13 cellular contexts compared by ENCODE assay signal in the genomic region with DNA sequence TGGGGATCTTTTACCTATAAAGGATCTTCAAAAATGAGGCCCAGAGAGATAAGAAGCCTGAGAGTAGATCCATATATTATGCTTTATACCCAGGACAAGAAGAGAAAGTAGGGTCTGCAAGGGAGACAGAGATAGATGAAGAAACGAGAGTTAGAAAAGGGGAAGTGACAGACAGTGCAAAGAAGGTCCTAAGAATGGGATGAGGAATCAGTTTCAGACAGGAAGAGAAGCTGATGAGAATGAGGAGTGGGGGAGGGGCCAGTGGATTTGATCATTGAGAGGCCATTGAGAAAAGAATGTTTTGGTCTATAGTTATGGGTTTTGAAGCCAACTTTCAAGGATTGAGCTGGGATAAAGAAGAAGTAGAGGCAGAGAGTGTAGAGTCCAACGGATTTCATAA. TPM values are rescaled to one million over a fixed set of nuclear protein-coding genes. Genes with fewer than 3 reads are reported as not detected.
A peak's percentile ranks its signal among the peaks of the same experiment; 100 is the strongest.
DNase-seq lines count a peak whose midpoint lies in the region; ATAC-seq and TF ChIP-seq lines count a peak whose summit lies in the region.
"Had no signal": no experiment of that assay in that cellular context is flagged by ENCODE, and none has a peak within 500 bp of the region (broad histone marks: within the 10 kb centered on the region; RNA-seq: fewer than 3 reads in every experiment).

No MANE protein-coding gene starts in this region.

- ATAC-seq in GM18499 (IDR thresholded peaks at IDR 0.05; ENCODE audit: insufficient read depth, unreplicated experiment) (peak; percentile 54), GM21515 (IDR thresholded peaks at IDR 0.05; ENCODE audit: unreplicated experiment) (peak; percentile 86), HG03442 (IDR thresholded peaks at IDR 0.05; ENCODE audit: unreplicated experiment) (peak; percentile 60)
- ATAC-seq in activated T-helper 17 cell treated with anti-CD3 and anti-CD28 coated beads, Interleukin-2, amount 50 U/mL, for 72 hours (replicated peaks) = no peak
- ATAC-seq: gastroesophageal sphincter; stimulated activated effector memory CD8-positive, alpha-beta T cell treated with anti-CD3 and anti-CD28 coated beads, Interleukin-12 subunit alpha, Interleukin-12 subunit beta, amount 100 ng/mL, for 72 hours had no signal

- H3K27me3 ChIP-seq in sigmoid colon = no peaks in the 10 kb centered on the region
- H3K27me3 ChIP-seq in effector memory CD4-positive, alpha-beta T cell (replicated peaks; ENCODE audit: control insufficient read depth, insufficient read depth, low read length, poor library complexity, severe bottlenecking) = no peaks in the 10 kb centered on the region
- H3K27me3 ChIP-seq in stomach = no peaks in the 10 kb centered on the region
- H3K27me3 ChIP-seq: gastroesophageal sphincter had no signal

- H3K9me3 Mint-ChIP-seq in activated T-helper 17 cell treated with anti-CD3 and anti-CD28 coated beads, Interleukin-2, amount 50 U/mL, for 72 hours = peaks cover 3% of the 10 kb centered on the region
- no peaks in the 10 kb centered on the region for H3K9me3 Mint-ChIP-seq in activated naive CD4-positive, alpha-beta T cell treated with anti-CD3 and anti-CD28 coated beads, Interleukin-2, amount 10 ng/mL, durations not matched to agents 7 days and 5 days
- H3K9me3 Mint-ChIP-seq: stimulated activated effector memory CD8-positive, alpha-beta T cell treated with anti-CD3 and anti-CD28 coated beads, Interleukin-12 subunit alpha, Interleukin-12 subunit beta, amount 100 ng/mL, for 72 hours had no signal

- H3K36me3 Mint-ChIP-seq in activated T-helper 17 cell treated with anti-CD3 and anti-CD28 coated beads, Interleukin-2, amount 50 U/mL, for 72 hours (ENCODE audit: low read depth) = no peaks in the 10 kb centered on the region
- H3K36me3 Mint-ChIP-seq in activated naive CD4-positive, alpha-beta T cell treated with anti-CD3 and anti-CD28 coated beads, Interleukin-2, amount 10 ng/mL, durations not matched to agents 7 days and 5 days = peaks cover 2% of the 10 kb centered on the region
- H3K36me3 Mint-ChIP-seq: stimulated activated effector memory CD8-positive, alpha-beta T cell treated with anti-CD3 and anti-CD28 coated beads, Interleukin-12 subunit alpha, Interleukin-12 subunit beta, amount 100 ng/mL, for 72 hours had no signal

- CTCF ChIA-PET in activated naive CD4-positive, alpha-beta T cell treated with anti-CD3 and anti-CD28 coated beads, Interleukin-2, amount 10 ng/mL, durations not matched to agents 7 days and 5 days (lab: Charles Lee) = no interaction called here

- no peak overlapping the region for H3K4me3 ChIP-seq in sigmoid colon
- H3K4me3 ChIP-seq in effector memory CD4-positive, alpha-beta T cell (ENCODE audit: insufficient read depth, low read depth, low read length, poor library complexity, severe bottlenecking) = no peak overlapping the region
- H3K4me3 ChIP-seq in stomach = no peak overlapping the region
- H3K4me3 ChIP-seq: gastroesophageal sphincter, skin epidermis had no signal

- TF ChIP-seq EP300 in sigmoid colon (IDR thresholded peaks at IDR 0.05) (no peak), stomach (IDR thresholded peaks at IDR 0.05) (no peak)

- WGBS in sigmoid colon, 2 donors = 21 to 48% methylated on average over 2 of the region's 2 CpGs
- WGBS in stomach, 5 donors = 45 to 57% (median 54%) methylated on average over 2 of the region's 2 CpGs

- peak overlapping the region; percentile 10 for H3K27ac Mint-ChIP-seq in activated T-helper 17 cell treated with anti-CD3 and anti-CD28 coated beads, Interleukin-2, amount 50 U/mL, for 72 hours
- no peak overlapping the region for H3K27ac Mint-ChIP-seq in activated naive CD4-positive, alpha-beta T cell treated with anti-CD3 and anti-CD28 coated beads, Interleukin-2, amount 10 ng/mL, durations not matched to agents 7 days and 5 days
- H3K27ac Mint-ChIP-seq: stimulated activated effector memory CD8-positive, alpha-beta T cell treated with anti-CD3 and anti-CD28 coated beads, Interleukin-12 subunit alpha, Interleukin-12 subunit beta, amount 100 ng/mL, for 72 hours had no signal

- intact Hi-C loops in sigmoid colon (cut with DNase I) (loop anchor here (10.0 kb wide), 3 partner anchors 155 to 425 kb away; a partner anchor contains a TSS), stomach (cut with DNase I; ENCODE audit: low total_unique reads) (no loop called here)

- H3K27me3 Mint-ChIP-seq in activated T-helper 17 cell treated with anti-CD3 and anti-CD28 coated beads, Interleukin-2, amount 50 U/mL, for 72 hours = no peaks in the 10 kb centered on the region
- H3K27me3 Mint-ChIP-seq in activated naive CD4-positive, alpha-beta T cell treated with anti-CD3 and anti-CD28 coated beads, Interleukin-2, amount 10 ng/mL, durations not matched to agents 7 days and 5 days = no peaks in the 10 kb centered on the region

- H3K27ac ChIP-seq in sigmoid colon (no peak overlapping the region), stomach (no peak overlapping the region)
- H3K27ac ChIP-seq in effector memory CD4-positive, alpha-beta T cell (ENCODE audit: insufficient read depth, low read length, poor library complexity, severe bottlenecking) = no peak overlapping the region
- H3K27ac ChIP-seq: gastroesophageal sphincter had no signal

- TF ChIP-seq CTCF in sigmoid colon (IDR thresholded peaks at IDR 0.05) (no peak), stomach (IDR thresholded peaks at IDR 0.05) (no peak)

- H3K9me3 ChIP-seq in sigmoid colon (no peaks in the 10 kb centered on the region), stomach (no peaks in the 10 kb centered on the region)
- no peaks in the 10 kb centered on the region for H3K9me3 ChIP-seq in effector memory CD4-positive, alpha-beta T cell (ENCODE audit: control insufficient read depth, low read length)
- H3K9me3 ChIP-seq: gastroesophageal sphincter had no signal

- no peak overlapping the region for H3K4me3 Mint-ChIP-seq in activated T-helper 17 cell treated with anti-CD3 and anti-CD28 coated beads, Interleukin-2, amount 50 U/mL, for 72 hours
- H3K4me3 Mint-ChIP-seq in activated naive CD4-positive, alpha-beta T cell treated with anti-CD3 and anti-CD28 coated beads, Interleukin-2, amount 10 ng/mL, durations not matched to agents 7 days and 5 days = no peak overlapping the region
- H3K4me3 Mint-ChIP-seq: stimulated activated effector memory CD8-positive, alpha-beta T cell treated with anti-CD3 and anti-CD28 coated beads, Interleukin-12 subunit alpha, Interleukin-12 subunit beta, amount 100 ng/mL, for 72 hours had no signal

- H3K36me3 ChIP-seq in sigmoid colon (no peaks in the 10 kb centered on the region), stomach (no peaks in the 10 kb centered on the region)
- H3K36me3 ChIP-seq in effector memory CD4-positive, alpha-beta T cell (ENCODE audit: control insufficient read depth, insufficient read depth, low read length) = no peaks in the 10 kb centered on the region
- H3K36me3 ChIP-seq: gastroesophageal sphincter had no signal

- H3K4me1 ChIP-seq in sigmoid colon = no peaks in the 10 kb centered on the region
- no peaks in the 10 kb centered on the region for H3K4me1 ChIP-seq in effector memory CD4-positive, alpha-beta T cell (ENCODE audit: control insufficient read depth, insufficient read depth, low read length, poor library complexity, severe bottlenecking)
- H3K4me1 ChIP-seq in stomach = peaks cover 0 to 20% (median 5%) of the 10 kb centered on the region in 4 donors
- H3K4me1 ChIP-seq: gastroesophageal sphincter had no signal

- peaks cover 16% of the 10 kb centered on the region for H3K4me1 Mint-ChIP-seq in activated T-helper 17 cell treated with anti-CD3 and anti-CD28 coated beads, Interleukin-2, amount 50 U/mL, for 72 hours
- H3K4me1 Mint-ChIP-seq in activated naive CD4-positive, alpha-beta T cell treated with anti-CD3 and anti-CD28 coated beads, Interleukin-2, amount 10 ng/mL, durations not matched to agents 7 days and 5 days = peaks cover 45% of the 10 kb centered on the region

- TF ChIP-seq POLR2A in sigmoid colon (IDR thresholded peaks at IDR 0.05) (no peak), stomach (IDR thresholded peaks at IDR 0.05) (no peak)

- DNase-seq in sigmoid colon = no peak
- no peak for DNase-seq in effector memory CD4-positive, alpha-beta T cell
- DNase-seq in activated naive CD4-positive, alpha-beta T cell treated with anti-CD3 and anti-CD28 coated beads, Interleukin-2, amount 10 ng/mL, durations not matched to agents 7 days and 5 days = no peak
- DNase-seq in stomach = no peak
- DNase-seq: cerebellar nuclear complex, NCI-H446 had no signal

RNA-seq across cellular contexts. Expression of a gene that starts 46.8 kb away (rescaled TPM):
- 100 to 1,000 TPM; 242 to 382 TPM for total RNA-seq in activated T-helper 17 cell treated with anti-CD3 and anti-CD28 coated beads, Interleukin-2, amount 50 U/mL, for 72 hours
- total RNA-seq in sigmoid colon = 1 to 10 TPM in 2 of 4 donors, under 1 TPM in 2; 0.28 to 2.9 (median 0.95) TPM
- 1 to 10 TPM in 2 of 3 donors, under 1 TPM in 1; under 0.01 to 6.2 (median 2.5) TPM for polyA plus RNA-seq in sigmoid colon
- total RNA-seq in stomach = 1 to 10 TPM in 2 of 5 donors, under 1 TPM in 1, not detected in 2; 0.29 to 4.4 (median 2.9) TPM
- polyA plus RNA-seq in stomach = under 1 TPM; 0.15 to 0.25 (median 0.23) TPM

Comparison
In these comparisons a context has a peak if more than half of its experiments do, and no peak if none do; other contexts are left out.
1. RNA of a gene that starts 46.8 kb away (total RNA-seq): 242 to 382 TPM in activated T-helper 17 cell treated with anti-CD3 and anti-CD28 coated beads, Interleukin-2, amount 50 U/mL, for 72 hours; 0.28 to 2.9 TPM in sigmoid colon and 0.29 to 4.4 TPM in stomach; every median in the first group is over 10 times any median in the second.